Comparison of ENCODE assay signal across 12 cellular contexts in the genomic region with DNA sequence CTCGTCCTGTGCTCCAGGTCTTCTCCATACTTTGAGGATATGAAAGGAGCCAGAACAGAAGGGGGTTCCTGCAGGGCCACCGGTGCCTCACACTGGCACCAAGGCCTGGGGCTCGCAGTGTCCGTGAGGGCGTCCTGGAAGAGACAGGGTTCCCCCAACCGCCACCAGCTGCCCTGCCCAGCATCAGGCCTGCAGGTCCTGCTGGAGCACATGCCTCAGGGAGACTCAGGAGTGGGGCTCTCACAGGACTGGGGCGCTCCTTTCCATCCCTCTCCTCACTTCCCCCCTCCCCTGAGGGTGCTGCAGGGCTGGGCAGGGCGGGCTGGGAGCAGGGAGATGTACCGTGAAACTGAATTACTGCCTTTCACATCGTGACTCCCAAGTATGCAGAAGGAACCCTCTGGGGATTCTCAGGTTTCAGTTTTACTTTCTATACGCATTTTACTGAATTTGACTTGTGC. TPM values are rescaled to one million over a fixed set of nuclear protein-coding genes. Genes with fewer than 3 reads are reported as not detected.
DNase-seq lines count a peak whose midpoint lies in the region; ATAC-seq and TF ChIP-seq lines count a peak whose summit lies in the region.
"Had no signal": no experiment of that assay in that cellular context is flagged by ENCODE, and none has a peak within 500 bp of the region (broad histone marks: within the 10 kb centered on the region; RNA-seq: fewer than 3 reads in every experiment).

No MANE protein-coding gene starts in this region.

- H4K91ac ChIP-seq in trophoblast cell (ENCODE audit: low read depth, low read length) = no peak overlapping the region

- H3K4me2 ChIP-seq in HCT116 (ENCODE audit: low read length) (no peak overlapping the region), trophoblast cell (ENCODE audit: low read length) (no peak overlapping the region)

- DNase-seq in HCT116 (ENCODE audit: low read depth, low spot score) (no peak), NCI-H187 (lab: John Stamatoyannopoulos, UW) (peak; percentile 76 to 93), naive B cell (no peak), NCI-H146 treated with DMSO at 0.1 percent for 48 hours (lab: John Stamatoyannopoulos, UW; ENCODE audit: unreplicated experiment) (no peak), trophoblast cell (no peak), cerebellar cortex (ENCODE audit: low spot score) (no peak)
- no peak for DNase-seq in stimulated activated effector memory CD8-positive, alpha-beta T cell treated with anti-CD3 and anti-CD28 coated beads, Interleukin-12 subunit alpha, Interleukin-12 subunit beta, amount 100 ng/mL, for 72 hours (ENCODE audit: low spot score in 2 of 2)
- DNase-seq: activated CD4-positive, alpha-beta T cell treated with anti-CD3 and anti-CD28 coated beads, Interleukin-2, amount 50 U/mL, for 48 hours; HCEC 1CT; SHP77 had no signal

- no TSS peak for BruUV-seq in HCT116 (replicated peaks; lab: Mats Ljungman, UMichigan)

- H3K9me3 Mint-ChIP-seq in naive B cell = no peaks in the 10 kb centered on the region
- no peaks in the 10 kb centered on the region for H3K9me3 Mint-ChIP-seq in stimulated activated effector memory CD8-positive, alpha-beta T cell treated with anti-CD3 and anti-CD28 coated beads, Interleukin-12 subunit alpha, Interleukin-12 subunit beta, amount 100 ng/mL, for 72 hours

- H3K79me2 ChIP-seq in HCT116 (ENCODE audit: insufficient read depth, low read length) (peaks cover 17% of the 10 kb centered on the region; the same call in 1 of the 2 replicates), trophoblast cell (ENCODE audit: control insufficient read depth, insufficient read depth, low read length, poor library complexity) (no peaks in the 10 kb centered on the region)

- no CpG with 5 or more reads among the region's 11 CpGs for WGBS in trophoblast cell (ENCODE audit: extremely low coverage, insufficient coverage, insufficient read length)

- peak; percentile 45 for ATAC-seq in GM18858 (IDR thresholded peaks at IDR 0.05; ENCODE audit: unreplicated experiment)
- ATAC-seq in HCT116 = 0 out of 2 replicates have a peak, but pooled peaks have one; percentile 9
- peak; percentile 41 to 62 for ATAC-seq in naive B cell (ENCODE audit: low read depth in 2 of 2)
- ATAC-seq in stimulated activated effector memory CD8-positive, alpha-beta T cell treated with anti-CD3 and anti-CD28 coated beads, Interleukin-12 subunit alpha, Interleukin-12 subunit beta, amount 100 ng/mL, for 72 hours = no peak

- no peak overlapping the region for H3K27ac ChIP-seq in HCT116 (ENCODE audit: low read depth, low read length)
- H3K27ac ChIP-seq in trophoblast cell (ENCODE audit: low read depth, low read length) = no peak overlapping the region
- H3K27ac ChIP-seq: skin epidermis had no signal

- no peak overlapping the region for H2AK5ac ChIP-seq in trophoblast cell (ENCODE audit: low read length)

- H3K27me3 ChIP-seq in HCT116 (ENCODE audit: insufficient read depth, low read length) (no peaks in the 10 kb centered on the region), trophoblast cell (ENCODE audit: insufficient read depth, low read length) (no peaks in the 10 kb centered on the region)

- H3K36me3 ChIP-seq in HCT116 (ENCODE audit: control insufficient read depth in 1 of 2, insufficient read depth in 2 of 2, low read length in 2 of 2) = peaks cover 27 to 44% of the 10 kb centered on the region in 2 experiments; a peak in 3 of 4 replicates
- peaks cover 72 to 77% of the 10 kb centered on the region in 2 experiments for H3K36me3 ChIP-seq in trophoblast cell (ENCODE audit: control insufficient read depth in 1 of 2, insufficient read depth in 2 of 2, low read length in 2 of 2)

- H3K4me3 ChIP-seq in HCT116 (replicated peaks in 1 of 2; ENCODE audit: low read depth in 1 of 2, low read length in 2 of 2) = no peak overlapping the region
- H3K4me3 ChIP-seq in trophoblast cell (ENCODE audit: low read depth, low read length) = no peak overlapping the region
- H3K4me3 ChIP-seq: skin epidermis had no signal

- no peak for TF ChIP-seq POLR2A in HCT116 (IDR thresholded peaks at IDR 0.05; ENCODE audit: borderline replicate concordance, extremely low read depth, insufficient read depth, insufficient read length)

- peak overlapping the region in 1 of 8 donors; percentile 57 for H3K4me3 Mint-ChIP-seq in naive B cell
- H3K4me3 Mint-ChIP-seq in stimulated activated effector memory CD8-positive, alpha-beta T cell treated with anti-CD3 and anti-CD28 coated beads, Interleukin-12 subunit alpha, Interleukin-12 subunit beta, amount 100 ng/mL, for 72 hours = no peak overlapping the region

- H4K8ac ChIP-seq in trophoblast cell (ENCODE audit: low read depth, low read length) = no peak overlapping the region

- H3K4me1 ChIP-seq in HCT116 (ENCODE audit: control insufficient read depth in 1 of 2, insufficient read depth in 2 of 2, low read length in 2 of 2) (no peaks in the 10 kb centered on the region), trophoblast cell (ENCODE audit: control insufficient read depth in 1 of 2, insufficient read depth in 2 of 2, low read length in 2 of 2) (no peaks in the 10 kb centered on the region)

- H3K27me3 Mint-ChIP-seq in naive B cell = no peaks in the 10 kb centered on the region

- no peak overlapping the region for H2BK12ac ChIP-seq in trophoblast cell (ENCODE audit: low read length)

- peaks cover 0 to under 1% of the 10 kb centered on the region in 2 experiments; a peak in 1 of 4 replicates for H3K9me3 ChIP-seq in HCT116 (ENCODE audit: control insufficient read depth in 1 of 2, insufficient read depth in 1 of 2, low read depth in 1 of 2, low read length in 2 of 2)
- H3K9me3 ChIP-seq in trophoblast cell (ENCODE audit: insufficient read depth, low read depth, low read length) = no peaks in the 10 kb centered on the region

- TF ChIP-seq RAD21 in HCT116 (IDR thresholded peaks at IDR 0.05; ENCODE audit: low read depth) = no peak

- H3K14ac ChIP-seq in trophoblast cell (ENCODE audit: low read length) = no peak overlapping the region

- RAD21 ChIA-PET in HCT116 (lab: Charles Lee; ENCODE audit: low non-redundant PET in 1 of 2, low total read pairs in 2 of 2, uncharacterized antibody in 2 of 2, unreplicated experiment in 2 of 2) = no interaction called here

- H3K4me1 Mint-ChIP-seq in naive B cell = peaks cover 9 to 21% (median 14%) of the 10 kb centered on the region in 3 donors
- peaks cover 6% of the 10 kb centered on the region for H3K4me1 Mint-ChIP-seq in stimulated activated effector memory CD8-positive, alpha-beta T cell treated with anti-CD3 and anti-CD28 coated beads, Interleukin-12 subunit alpha, Interleukin-12 subunit beta, amount 100 ng/mL, for 72 hours

- no peak overlapping the region for H2BK5ac ChIP-seq in trophoblast cell (ENCODE audit: low read depth, low read length, poor library complexity)

- no peak overlapping the region for H4K12ac ChIP-seq in trophoblast cell (ENCODE audit: low read depth, low read length)

- H3K79me1 ChIP-seq in trophoblast cell (ENCODE audit: low read length) = no peaks in the 10 kb centered on the region

- no peak overlapping the region for H3K18ac ChIP-seq in trophoblast cell (ENCODE audit: low read length)

- no peak overlapping the region for H2BK120ac ChIP-seq in trophoblast cell (ENCODE audit: insufficient read depth, low read length, poor library complexity)

- H4K20me1 ChIP-seq in HCT116 (ENCODE audit: insufficient read depth) = no peaks in the 10 kb centered on the region

- H3K27ac Mint-ChIP-seq in naive B cell = peak overlapping the region in 1 of 6 donors; percentile 43
- H3K27ac Mint-ChIP-seq in stimulated activated effector memory CD8-positive, alpha-beta T cell treated with anti-CD3 and anti-CD28 coated beads, Interleukin-12 subunit alpha, Interleukin-12 subunit beta, amount 100 ng/mL, for 72 hours = no peak overlapping the region

- intact Hi-C loops in HCT116 (cut with micrococcal nuclease) = no loop called here

- H2AFZ ChIP-seq in HCT116 (ENCODE audit: low read depth, low read length, poor library complexity, severe bottlenecking) (no peak overlapping the region), trophoblast cell (ENCODE audit: insufficient read depth, low read length, poor library complexity) (no peak overlapping the region)

- CTCF ChIA-PET in HCT116 (lab: Charles Lee) = no interaction called here

- H3K9ac ChIP-seq in HCT116 (ENCODE audit: low read length) = no peak overlapping the region
- no peak overlapping the region for H3K9ac ChIP-seq in trophoblast cell (ENCODE audit: low read length)

- H3K9me2 ChIP-seq in HCT116 (ENCODE audit: insufficient read depth) = no peaks in the 10 kb centered on the region

- H3K23ac ChIP-seq in trophoblast cell (ENCODE audit: low read length) = no peak overlapping the region

- no peak for TF ChIP-seq CTCF in HCT116 (IDR thresholded peaks at IDR 0.05 in 2 of 3, conservative IDR thresholded peaks at IDR 0.05 in 1 of 3; ENCODE audit: borderline replicate concordance in 1 of 3, insufficient read depth in 1 of 3, low read depth in 2 of 3, low read length in 2 of 3)

- POLR2A ChIA-PET in HCT116 (lab: Charles Lee) = no interaction called here

- H3K4ac ChIP-seq in trophoblast cell (ENCODE audit: low read depth, low read length) = no peak overlapping the region

- peaks cover 4 to 7% of the 10 kb centered on the region in 2 donors for H3K36me3 Mint-ChIP-seq in naive B cell
- peaks cover 41% of the 10 kb centered on the region for H3K36me3 Mint-ChIP-seq in stimulated activated effector memory CD8-positive, alpha-beta T cell treated with anti-CD3 and anti-CD28 coated beads, Interleukin-12 subunit alpha, Interleukin-12 subunit beta, amount 100 ng/mL, for 72 hours

TF ChIP-seq in HCT116, 20 proteins besides CTCF, POLR2A, EP300 and RAD21 (continues in another document):
- TF ChIP-seq TCF7L2 (IDR thresholded peaks at IDR 0.05; ENCODE audit: borderline replicate concordance, extremely low read depth, insufficient read depth, insufficient read length) (no peak), JUND (IDR thresholded peaks at IDR 0.05) (no peak), ZFX (IDR thresholded peaks at IDR 0.05) (no peak), SRF (IDR thresholded peaks at IDR 0.05; ENCODE audit: low read depth) (no peak)
- TF ChIP-seq, protein P1, sequence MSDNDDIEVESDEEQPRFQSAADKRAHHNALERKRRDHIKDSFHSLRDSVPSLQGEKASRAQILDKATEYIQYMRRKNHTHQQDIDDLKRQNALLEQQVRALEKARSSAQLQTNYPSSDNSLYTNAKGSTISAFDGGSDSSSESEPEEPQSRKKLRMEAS (IDR thresholded peaks at IDR 0.05) = no peak

RNA-seq across cellular contexts. Expression of a gene that starts 31.7 kb away (rescaled TPM):
- 25.6 TPM for total RNA-seq in HCT116 (2021; ENCODE audit: unreplicated experiment)
- 12.9 and 13.5 TPM in 2 replicates for polyA plus RNA-seq in HCT116 (2012)
- polyA plus RNA-seq in naive B cell (ENCODE audit: low read depth in 6 of 6) = 1 to 10 TPM in 5 of 6 donors, not detected in 1; 1.9 to 7.8 (median 2.9) TPM
- polyA plus RNA-seq in trophoblast cell (2013) = 6.8 and 7.2 TPM in 2 replicates

RNA-seq across cellular contexts. Expression of a gene that starts 49.3 kb away (rescaled TPM):
- 3.9 TPM for total RNA-seq in HCT116 (2021; ENCODE audit: unreplicated experiment)
- polyA plus RNA-seq in HCT116 (2012) = 3.9 and 4.3 TPM in 2 replicates
- under 1 TPM in 1 of 6 donors, not detected in 5; 0.11 TPM for polyA plus RNA-seq in naive B cell (ENCODE audit: low read depth in 6 of 6)
- 0.11 and 0.12 TPM in 2 replicates for polyA plus RNA-seq in trophoblast cell (2013)

Comparison
In these comparisons a context has a peak if more than half of its experiments do, and no peak if none do; other contexts are left out.
1. DNase-seq: peak in NCI-H187 (2 of 2); none in HCT116 (single experiment), naive B cell (single experiment), NCI-H146 treated with DMSO at 0.1 percent for 48 hours (single experiment), stimulated activated effector memory CD8-positive, alpha-beta T cell treated with anti-CD3 and anti-CD28 coated beads, Interleukin-12 subunit alpha, Interleukin-12 subunit beta, amount 100 ng/mL, for 72 hours (0 of 2), trophoblast cell (0 of 2) and cerebellar cortex (single experiment).